Comparison of ENCODE assay signal across 14 cellular contexts in genomic region chr11:60451185-60451584, GRCh38. TPM values are rescaled to one million over a fixed set of nuclear protein-coding genes. Genes with fewer than 3 reads are reported as not detected.
"Had no signal": no experiment of that assay in that cellular context is flagged by ENCODE, and none has a peak within 500 bp of the region (broad histone marks: within the 10 kb centered on the region; RNA-seq: fewer than 3 reads in every experiment).

No MANE protein-coding gene starts in this region.

RNA-seq across cellular contexts. Expression of gene MS4A1, which starts 4.5 kb away (rescaled TPM):
- total RNA-seq: temporal lobe, vagina had no signal

RNA-seq across cellular contexts. Expression of gene MS4A5, which starts 21.8 kb away (rescaled TPM):
- total RNA-seq: stomach, subcutaneous adipose tissue, suprapubic skin, temporal lobe, thoracic aorta, thyroid gland, tibial nerve, transverse colon, upper lobe of left lung, upper lobe of right lung, ureter, urinary bladder, uterus, vagina had no signal
- polyA plus RNA-seq: stomach, urinary bladder had no signal

RNA-seq across cellular contexts. Expression of gene MS4A12, which starts 41.4 kb away (rescaled TPM):
- total RNA-seq: subcutaneous adipose tissue, suprapubic skin, temporal lobe, thoracic aorta, thyroid gland, tibial nerve, upper lobe of left lung, upper lobe of right lung, ureter, urinary bladder, uterus, vagina had no signal
- polyA plus RNA-seq: urinary bladder had no signal

RNA-seq across cellular contexts. Expression of gene MS4A14, which starts 54.9 kb away (rescaled TPM):
- total RNA-seq: temporal lobe had no signal
